In the genomic region with DNA sequence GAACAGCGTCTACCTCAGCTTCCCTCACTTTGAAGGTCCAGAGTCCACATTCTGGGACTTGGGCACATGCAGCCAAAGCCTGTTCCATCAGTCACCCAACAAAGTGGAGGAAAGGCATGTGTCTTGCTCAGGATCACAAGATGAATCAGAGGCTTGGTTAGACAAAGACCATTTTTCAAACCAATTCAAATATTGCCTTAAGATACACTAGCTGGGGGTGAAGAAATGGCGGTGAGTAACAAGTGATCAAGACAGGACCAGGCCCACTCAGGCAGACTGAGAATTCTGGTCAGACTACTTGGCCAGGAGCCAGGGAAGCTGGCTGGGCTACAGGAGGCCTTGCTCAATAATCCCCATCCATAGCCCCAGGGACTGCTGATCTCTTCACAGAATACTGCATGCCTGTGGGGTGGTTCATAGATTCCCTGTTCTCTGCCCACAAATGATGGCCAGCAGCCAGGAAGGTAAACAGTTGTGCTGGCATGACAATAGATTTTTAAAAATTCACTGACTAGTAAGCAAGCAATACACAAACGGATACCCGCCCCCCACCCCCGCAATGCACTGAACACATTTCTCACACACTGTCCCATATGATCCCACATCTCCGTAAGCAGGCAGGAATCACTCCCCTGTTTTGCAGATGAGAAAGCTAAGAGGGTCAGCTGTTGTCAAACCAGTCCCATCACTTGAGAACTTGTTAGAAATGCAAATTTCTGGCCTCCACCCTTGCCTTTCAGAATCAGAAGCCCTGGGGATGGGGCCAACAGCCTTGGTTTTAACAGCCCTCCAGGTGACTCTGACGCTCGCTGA, we compare ENCODE assay signal across 1 cellular context.
TF ChIP-seq lines count a peak whose summit lies in the region.

No MANE protein-coding gene starts in this region.

TF ChIP-seq in endothelial cell of umbilical vein, 7 proteins besides CTCF, POLR2A, EP300 and RAD21:
- TF ChIP-seq POLR2AphosphoS5 (IDR thresholded peaks at IDR 0.05; ENCODE audit: insufficient read depth, low read depth, low read length) (no peak), FOS (IDR thresholded peaks at IDR 0.05; ENCODE audit: borderline replicate concordance, insufficient read depth, low read length) (no peak), GATA2 (IDR thresholded peaks at IDR 0.05; ENCODE audit: insufficient read depth, insufficient read length, low read depth, low read length) (no peak), MYC (IDR thresholded peaks at IDR 0.05; ENCODE audit: low read depth, low read length) (no peak), EZH2 (IDR thresholded peaks at IDR 0.05; ENCODE audit: borderline replicate concordance, low read depth, low read length, severe bottlenecking) (no peak), JUN (IDR thresholded peaks at IDR 0.05; ENCODE audit: borderline replicate concordance, insufficient read depth, insufficient read length, low read depth) (no peak)
- TF ChIP-seq, protein P1, sequence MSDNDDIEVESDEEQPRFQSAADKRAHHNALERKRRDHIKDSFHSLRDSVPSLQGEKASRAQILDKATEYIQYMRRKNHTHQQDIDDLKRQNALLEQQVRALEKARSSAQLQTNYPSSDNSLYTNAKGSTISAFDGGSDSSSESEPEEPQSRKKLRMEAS (IDR thresholded peaks at IDR 0.05; ENCODE audit: insufficient read depth, insufficient read length): no peak
